29 cellular contexts compared by ENCODE assay signal in genomic region chr1:49971088-49971487, GRCh38. TPM values are rescaled to one million over a fixed set of nuclear protein-coding genes. Genes with fewer than 3 reads are reported as not detected.
"Had no signal": no experiment of that assay in that cellular context is flagged by ENCODE, and none has a peak within 500 bp of the region (broad histone marks: within the 10 kb centered on the region; RNA-seq: fewer than 3 reads in every experiment).

No MANE protein-coding gene starts in this region.

- ATAC-seq: left colon; left lung; lower lobe of right lung; natural killer cell; right lobe of liver; stimulated activated naive B cell treated with anti-CD40 and anti-IgM and Interleukin-4, amounts not matched to agents 10 μg/mL and 1 μg/mL and 100 μg/mL, for 72 hours; stimulated activated naive CD8-positive, alpha-beta T cell treated with anti-CD3 and anti-CD28 coated beads, Interleukin-15, Interleukin-2, amounts not matched to agents 100 U/mL and 50 U/mL, for 24 hours; upper lobe of right lung had no signal

- H3K4me2 ChIP-seq: neural progenitor cell, smooth muscle cell had no signal

- H3K27me3 ChIP-seq: left lung, neural progenitor cell, ovary, right atrium auricular region, right lobe of liver, stomach, testis, thyroid gland, transverse colon, upper lobe of right lung had no signal

- H3K36me3 Mint-ChIP-seq: immature natural killer cell; mesothelial cell of epicardium; naive B cell; natural killer cell; neural progenitor cell; stimulated activated naive B cell treated with anti-CD40 and anti-IgM and Interleukin-4, amounts not matched to agents 10 μg/mL and 1 μg/mL and 100 μg/mL, for 72 hours had no signal

- H3K36me3 ChIP-seq: left lung, lower lobe of right lung, neural progenitor cell, ovary, right atrium auricular region, right lobe of liver, stomach, thyroid gland, transverse colon, upper lobe of right lung had no signal

- H3K4me1 ChIP-seq: left lung, lower lobe of right lung, neural progenitor cell, right atrium auricular region, right lobe of liver, stomach, testis, thyroid gland, transverse colon, upper lobe of right lung had no signal

- H3K9ac ChIP-seq: neural progenitor cell had no signal

- DNase-seq: hypothalamus; immature natural killer cell; kidney; left colon; left lung; lower lobe of right lung; mesendoderm; naive B cell; natural killer cell; nephron progenitor cell; ovary; right lobe of liver; stimulated activated CD4-positive, alpha-beta T cell treated with anti-CD3 and anti-CD28 coated beads, Interleukin-1b, Interleukin-23, amount 100 ng/mL, for 48 hours; stimulated activated CD4-positive, alpha-beta T cell treated with anti-CD3 and anti-CD28 coated beads, Interleukin-2, amount 100 ng/mL, for 48 hours; stimulated activated naive B cell treated with anti-CD40 and anti-IgM and Interleukin-4, amounts not matched to agents 10 μg/mL and 1 μg/mL and 100 μg/mL, for 72 hours; stimulated activated naive CD8-positive, alpha-beta T cell treated with anti-CD3 and anti-CD28 coated beads, Interleukin-15, Interleukin-2, amounts not matched to agents 100 U/mL and 50 U/mL, for 24 hours; stomach; testis; thyroid gland; transverse colon; upper lobe of right lung had no signal

- H3K9me3 Mint-ChIP-seq: neural progenitor cell had no signal

- FAIRE-seq: islet of Langerhans, kidney, urothelium cell line had no signal

- H3K4me3 ChIP-seq: left lung, lower lobe of right lung, neural progenitor cell, ovary, right atrium auricular region, right lobe of liver, smooth muscle cell, stomach, testis, thyroid gland, transverse colon, upper lobe of right lung had no signal

- H3K27ac ChIP-seq: left lung, lower lobe of right lung, neural progenitor cell, ovary, right atrium auricular region, right lobe of liver, stomach, testis, thyroid gland, transverse colon, upper lobe of right lung had no signal

- H3K4me1 Mint-ChIP-seq: immature natural killer cell; mesothelial cell of epicardium; naive B cell; natural killer cell; nephron progenitor cell; neural progenitor cell; stimulated activated naive B cell treated with anti-CD40 and anti-IgM and Interleukin-4, amounts not matched to agents 10 μg/mL and 1 μg/mL and 100 μg/mL, for 72 hours had no signal

- H2AFZ ChIP-seq: neural progenitor cell had no signal

- H3K27ac Mint-ChIP-seq: immature natural killer cell; mesothelial cell of epicardium; naive B cell; natural killer cell; nephron progenitor cell; neural progenitor cell; progenitor cell of endocrine pancreas; stimulated activated naive B cell treated with anti-CD40 and anti-IgM and Interleukin-4, amounts not matched to agents 10 μg/mL and 1 μg/mL and 100 μg/mL, for 72 hours had no signal

- H3K9me3 ChIP-seq: left lung, lower lobe of right lung, ovary, right atrium auricular region, right lobe of liver, stomach, testis, thyroid gland, transverse colon, upper lobe of right lung had no signal

- H3K27me3 Mint-ChIP-seq: progenitor cell of endocrine pancreas; stimulated activated naive B cell treated with anti-CD40 and anti-IgM and Interleukin-4, amounts not matched to agents 10 μg/mL and 1 μg/mL and 100 μg/mL, for 72 hours had no signal

- H3K4me3 Mint-ChIP-seq: immature natural killer cell; mesothelial cell of epicardium; naive B cell; natural killer cell; nephron progenitor cell; neural progenitor cell; stimulated activated naive B cell treated with anti-CD40 and anti-IgM and Interleukin-4, amounts not matched to agents 10 μg/mL and 1 μg/mL and 100 μg/mL, for 72 hours had no signal

RNA-seq across cellular contexts. Expression of gene AGBL4, which starts 52.7 kb away (rescaled TPM):
- total RNA-seq: natural killer cell, pulmonary artery endothelial cell, smooth muscle cell, upper lobe of right lung had no signal
- polyA plus RNA-seq: immature natural killer cell, stomach had no signal
